8 cellular contexts compared by ENCODE assay signal in the genomic region with DNA sequence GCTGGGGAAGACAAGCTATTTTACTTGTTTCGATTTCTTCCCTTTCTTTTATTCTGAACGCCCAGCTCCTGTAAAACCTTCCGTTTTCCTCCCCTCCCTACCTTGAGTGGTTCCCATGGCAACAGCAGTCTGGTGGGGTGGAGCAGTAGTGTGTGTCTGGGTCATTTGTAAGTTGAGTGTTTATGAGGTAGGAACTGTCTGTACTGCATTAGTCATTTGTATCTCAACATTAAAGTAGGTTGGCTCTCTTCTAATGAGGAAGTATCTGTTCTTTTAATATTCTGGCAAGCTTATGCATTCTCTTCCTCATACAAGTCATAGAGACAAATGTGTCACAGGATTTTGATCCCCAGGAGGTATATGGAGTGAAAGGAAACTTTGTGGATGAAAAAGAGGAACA.
A peak's percentile ranks its signal among the peaks of the same experiment; 100 is the strongest.
DNase-seq lines count a peak whose midpoint lies in the region; ATAC-seq, FAIRE-seq and TF ChIP-seq lines count a peak whose summit lies in the region.

No MANE protein-coding gene starts in this region.

- no peaks in the 10 kb centered on the region for H3K79me2 ChIP-seq in hepatocyte

- H3K27me3 ChIP-seq in hepatocyte (no peaks in the 10 kb centered on the region), upper lobe of left lung (no peaks in the 10 kb centered on the region)

- peak overlapping the region; percentile 61 for H3K4me2 ChIP-seq in A549
- peak overlapping the region; percentile 59 for H3K4me2 ChIP-seq in hepatocyte

- H2AFZ ChIP-seq in hepatocyte: no peak overlapping the region

- H4K20me1 ChIP-seq in hepatocyte (ENCODE audit: insufficient read depth, poor library complexity, severe bottlenecking): no peaks in the 10 kb centered on the region

- under 1% methylated on average over 3 of the region's 3 CpGs for whole genome bisulfite sequencing in A549 (ENCODE audit: missing lambda C conversion rate)
- 33% methylated on average over 3 of the region's 3 CpGs for WGBS in hepatocyte (ENCODE audit: low lambda C conversion rate, missing lambda C conversion rate)
- WGBS in upper lobe of left lung, 2 donors: 11 to 18% methylated on average over 3 of the region's 3 CpGs

- H3K27ac ChIP-seq in A549 (peak overlapping the region; percentile 21 to 69; a peak in 3 of 6 replicates), hepatocyte (peak overlapping the region; percentile 70), upper lobe of left lung (peak overlapping the region; percentile 41 to 44 (median 42))

- peak; percentile 87 to 93 for ATAC-seq in A549
- peak; percentile 98 for ATAC-seq in GM18868 (IDR thresholded peaks at IDR 0.05; ENCODE audit: unreplicated experiment)
- ATAC-seq in upper lobe of left lung (ENCODE audit: low FRiP score in 2 of 2): peak; percentile 95 to 96
- no peak for ATAC-seq in GM21515 (IDR thresholded peaks at IDR 0.05; ENCODE audit: unreplicated experiment)

- peaks cover 9% of the 10 kb centered on the region; the same call in 2 of the 3 replicates for H3K4me1 ChIP-seq in A549
- H3K4me1 ChIP-seq in hepatocyte (ENCODE audit: insufficient read depth): peaks cover 4% of the 10 kb centered on the region
- peaks cover 0 to 8% (median 3%) of the 10 kb centered on the region in 4 donors for H3K4me1 ChIP-seq in upper lobe of left lung

- peak; percentile 13 to 80 for DNase-seq in A549 (ENCODE audit: low read depth in 1 of 2, low spot score in 1 of 2)
- peak; percentile 63 for DNase-seq in NCI-H1105 (lab: John Stamatoyannopoulos, UW)
- DNase-seq in UCSD-AML1 (lab: John Stamatoyannopoulos, UW; ENCODE audit: unreplicated experiment): peak; percentile 32
- DNase-seq in hepatocyte (ENCODE audit: low spot score): peak; percentile 80
- DNase-seq in upper lobe of left lung: peak in 1 of 2 donors; percentile 78
- DNase-seq in NCI-H1930 (lab: John Stamatoyannopoulos, UW): no peak

- TF ChIP-seq EP300 in A549 (IDR thresholded peaks at IDR 0.05): no peak
- peak in 2 of 4 donors; percentile 8 to 64 for TF ChIP-seq EP300 in upper lobe of left lung (IDR thresholded peaks at IDR 0.05)

- no peak for TF ChIP-seq POLR2A in A549 (IDR thresholded peaks at IDR 0.05; ENCODE audit: low read length)
- TF ChIP-seq POLR2A in upper lobe of left lung (IDR thresholded peaks at IDR 0.05): no peak

- CTCF ChIA-PET in A549 (lab: Yijun Ruan, JAX): interaction anchor here (0.6 to 1.2 kb wide), 4 partner anchors 17 to 369 kb away, joined by 3 read pairs; a partner anchor contains a TSS

- TF ChIP-seq RAD21 in A549 (conservative IDR thresholded peaks at IDR 0.05 in 1 of 2, IDR thresholded peaks at IDR 0.05 in 1 of 2): no peak

- no peaks in the 10 kb centered on the region for H3K9me2 ChIP-seq in hepatocyte (replicated peaks; ENCODE audit: insufficient read depth)

- H3K4me3 ChIP-seq in A549 (no peak overlapping the region), hepatocyte (no peak overlapping the region), upper lobe of left lung (no peak overlapping the region)

- TF ChIP-seq CTCF in A549 (IDR thresholded peaks at IDR 0.05) (no peak), hepatocyte (IDR thresholded peaks at IDR 0.05; ENCODE audit: poor library complexity) (no peak), upper lobe of left lung (IDR thresholded peaks at IDR 0.05) (no peak)

- H3K36me3 ChIP-seq in hepatocyte (replicated peaks; ENCODE audit: insufficient read depth, low read depth) (no peaks in the 10 kb centered on the region), upper lobe of left lung (no peaks in the 10 kb centered on the region)

- POLR2A ChIA-PET in A549 (lab: Yijun Ruan, JAX): interaction anchor here (0.7 to 1.2 kb wide), 3 partner anchors 83 to 786 kb away, joined by 3 to 5 read pairs (median 3); a partner anchor contains a TSS

- H3K9me3 ChIP-seq in A549 (peaks cover 9% of the 10 kb centered on the region; the same call in 1 of the 3 replicates), hepatocyte (ENCODE audit: low read depth) (peaks cover 6% of the 10 kb centered on the region), upper lobe of left lung (no peaks in the 10 kb centered on the region)

- peak; percentile 39 for FAIRE-seq in A549 (lab: Jason Lieb, UNC)

TF ChIP-seq in A549, 52 proteins besides CTCF, POLR2A, EP300 and RAD21:
- TF ChIP-seq RFX5 (IDR thresholded peaks at IDR 0.05): peak; percentile 60; the same call in 1 of the 2 replicates
- no peak for TF ChIP-seq MYC (IDR thresholded peaks at IDR 0.05; ENCODE audit: borderline replicate concordance, low read length)
- TF ChIP-seq FOSL2 (IDR thresholded peaks at IDR 0.05): no peak
- TF ChIP-seq FOSL2 (CRISPR knock-in tag; IDR thresholded peaks at IDR 0.05): 0 out of 2 replicates have a peak, but pooled peaks have one; percentile 7

Comparison
In these comparisons a context has a peak if more than half of its experiments do, and no peak if none do; other contexts are left out.
1. DNase-seq: peak in A549 (2 of 2), NCI-H1105 (single experiment), UCSD-AML1 (single experiment) and hepatocyte (single experiment); none in NCI-H1930 (0 of 2).
2. Peak in every context shown above with its lines, with median percentiles within 50 percentile points of each other: H3K27ac ChIP-seq.